22 cellular contexts compared by ENCODE assay signal in the genomic region with DNA sequence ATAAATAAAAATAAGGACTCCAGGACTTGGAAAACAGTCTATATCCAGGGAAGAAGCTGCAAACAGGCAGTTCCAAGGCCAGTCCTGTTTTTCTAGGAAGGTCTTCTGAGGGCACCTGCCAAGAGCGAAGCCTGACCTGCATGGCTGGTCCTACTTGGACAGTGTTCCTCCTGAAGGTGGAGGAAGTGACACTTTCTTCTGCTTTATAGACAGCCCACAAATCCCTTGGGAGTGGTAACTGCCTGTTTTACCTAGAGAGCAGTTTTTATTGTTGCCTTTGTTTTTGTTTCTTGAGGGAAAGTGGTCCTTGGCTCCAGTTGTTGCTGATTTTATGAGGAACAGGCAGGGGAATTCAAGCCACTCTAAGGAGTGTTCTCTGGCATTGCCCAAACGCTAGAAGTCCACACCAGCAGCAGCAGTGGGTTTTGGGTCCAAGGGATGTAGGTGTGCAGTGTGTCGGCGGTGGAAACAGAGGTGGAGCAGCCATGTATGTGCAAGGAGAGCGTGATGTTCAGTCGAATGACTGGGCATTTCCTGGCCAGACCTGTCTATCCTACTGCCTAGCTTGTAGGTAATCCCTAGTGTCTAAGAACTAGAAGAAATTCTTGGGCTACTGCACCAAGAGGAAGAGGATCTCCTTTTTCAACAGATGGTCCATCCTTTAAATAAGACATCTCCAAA. TPM values are rescaled to one million over a fixed set of nuclear protein-coding genes. Genes with fewer than 3 reads are reported as not detected.
DNase-seq lines count a peak whose midpoint lies in the region; ATAC-seq and TF ChIP-seq lines count a peak whose summit lies in the region.
"Had no signal": no experiment of that assay in that cellular context is flagged by ENCODE, and none has a peak within 500 bp of the region (broad histone marks: within the 10 kb centered on the region; RNA-seq: fewer than 3 reads in every experiment).

No MANE protein-coding gene starts in this region.

- no peak overlapping the region for H3K4me3 Mint-ChIP-seq in endothelial cell (ENCODE audit: unreplicated experiment)
- H3K4me3 Mint-ChIP-seq: activated CD4-positive, alpha-beta memory T cell treated with anti-CD3 and anti-CD28 coated beads, Interleukin-2, amount 10 ng/mL, durations not matched to agents 7 days and 5 days; activated naive CD8-positive, alpha-beta T cell treated with anti-CD3 and anti-CD28 coated beads, Interleukin-2, amount 10 ng/mL, durations not matched to agents 7 days and 5 days; CD4-positive, alpha-beta T cell; mesothelial cell of epicardium; type B pancreatic cell had no signal

- peaks cover 12% of the 10 kb centered on the region for H3K27me3 Mint-ChIP-seq in endothelial cell (ENCODE audit: unreplicated experiment)
- H3K27me3 Mint-ChIP-seq: activated CD4-positive, alpha-beta memory T cell treated with anti-CD3 and anti-CD28 coated beads, Interleukin-2, amount 10 ng/mL, durations not matched to agents 7 days and 5 days; activated naive CD8-positive, alpha-beta T cell treated with anti-CD3 and anti-CD28 coated beads, Interleukin-2, amount 10 ng/mL, durations not matched to agents 7 days and 5 days; CD4-positive, alpha-beta T cell; type B pancreatic cell had no signal

- no peak for ATAC-seq in activated naive CD4-positive, alpha-beta T cell treated with anti-CD3 and anti-CD28 coated beads, Interleukin-2, amount 50 U/mL, for 72 hours
- ATAC-seq in HG02938 (IDR thresholded peaks at IDR 0.05; ENCODE audit: unreplicated experiment): no peak
- ATAC-seq in HG02885 (IDR thresholded peaks at IDR 0.05; ENCODE audit: poor library complexity, unreplicated experiment): no peak
- ATAC-seq: gastrocnemius medialis; left cardiac atrium; stimulated activated naive CD8-positive, alpha-beta T cell treated with anti-CD3 and anti-CD28 coated beads, Interleukin-15, Interleukin-2, amounts not matched to agents 100 U/mL and 50 U/mL, for 24 hours had no signal

- peak overlapping the region; percentile 10 to 68 for H3K27ac Mint-ChIP-seq in activated naive CD4-positive, alpha-beta T cell treated with anti-CD3 and anti-CD28 coated beads, Interleukin-2, amount 50 U/mL, for 72 hours
- peak overlapping the region; percentile 67 for H3K27ac Mint-ChIP-seq in endothelial cell (ENCODE audit: unreplicated experiment)
- H3K27ac Mint-ChIP-seq: activated CD4-positive, alpha-beta memory T cell treated with anti-CD3 and anti-CD28 coated beads, Interleukin-2, amount 10 ng/mL, durations not matched to agents 7 days and 5 days; activated naive CD8-positive, alpha-beta T cell treated with anti-CD3 and anti-CD28 coated beads, Interleukin-2, amount 10 ng/mL, durations not matched to agents 7 days and 5 days; CD4-positive, alpha-beta T cell; mesothelial cell of epicardium; type B pancreatic cell had no signal

- no peak overlapping the region for H3K9ac ChIP-seq in Karpas-422 (ENCODE audit: low read length)

- no peaks in the 10 kb centered on the region for H3K36me3 ChIP-seq in Karpas-422 (ENCODE audit: insufficient read depth, low read length)
- H3K36me3 ChIP-seq in thyroid gland: no peaks in the 10 kb centered on the region
- H3K36me3 ChIP-seq: gastrocnemius medialis, neutrophil had no signal

- peaks cover 61% of the 10 kb centered on the region for H3K4me1 Mint-ChIP-seq in endothelial cell (ENCODE audit: unreplicated experiment)

- no peaks in the 10 kb centered on the region for H3K9me3 ChIP-seq in Karpas-422 (ENCODE audit: low read length)
- H3K9me3 ChIP-seq in thyroid gland: no peaks in the 10 kb centered on the region
- H3K9me3 ChIP-seq: gastrocnemius medialis, neutrophil had no signal

- H3K4me1 ChIP-seq in Karpas-422 (ENCODE audit: low read length) (peaks cover 6% of the 10 kb centered on the region), thyroid gland (peaks cover 15 to 22% of the 10 kb centered on the region in 2 donors)

- H3K36me3 Mint-ChIP-seq in activated naive CD4-positive, alpha-beta T cell treated with anti-CD3 and anti-CD28 coated beads, Interleukin-2, amount 50 U/mL, for 72 hours: peaks cover 4 to 42% of the 10 kb centered on the region in 2 donors
- peaks cover 30% of the 10 kb centered on the region for H3K36me3 Mint-ChIP-seq in endothelial cell (ENCODE audit: low read depth, unreplicated experiment)

- H4K20me1 ChIP-seq in Karpas-422 (ENCODE audit: insufficient read depth, low read depth, low read length): peaks cover 3% of the 10 kb centered on the region; the same call in 1 of the 2 replicates

- no peak for DNase-seq in activated naive CD4-positive, alpha-beta T cell treated with anti-CD3 and anti-CD28 coated beads, Interleukin-2, amount 50 U/mL, for 72 hours (ENCODE audit: low spot score in 2 of 2)
- no peak for DNase-seq in activated naive CD4-positive, alpha-beta T cell treated with anti-CD3 and anti-CD28 coated beads, Interleukin-2, amount 50 U/mL, for 16 hours
- DNase-seq in Karpas-422 (peak; percentile 68), endothelial cell (ENCODE audit: low spot score) (no peak), thyroid gland (peak in 1 of 2 donors; percentile 65), OCI-M2 (lab: John Stamatoyannopoulos, UW; ENCODE audit: unreplicated experiment) (no peak)
- DNase-seq: ACHN; activated CD4-positive, alpha-beta memory T cell treated with anti-CD3 and anti-CD28 coated beads, Interleukin-2, amount 10 ng/mL, durations not matched to agents 7 days and 5 days; activated naive CD8-positive, alpha-beta T cell treated with anti-CD3 and anti-CD28 coated beads, Interleukin-2, amount 10 ng/mL, durations not matched to agents 7 days and 5 days; CD4-positive, alpha-beta T cell; gastrocnemius medialis; HCEC 1CT; left cardiac atrium; NCI-H146; NCI-H2227 treated with DMSO at 0.1 percent for 48 hours; stimulated activated naive CD8-positive, alpha-beta T cell treated with anti-CD3 and anti-CD28 coated beads, Interleukin-15, Interleukin-2, amounts not matched to agents 100 U/mL and 50 U/mL, for 24 hours had no signal

- H3K4me2 ChIP-seq in Karpas-422 (ENCODE audit: low read depth, low read length, poor library complexity, severe bottlenecking): no peak overlapping the region

- H3K9me2 ChIP-seq in Karpas-422 (replicated peaks; ENCODE audit: insufficient read depth, low read length): no peaks in the 10 kb centered on the region

- no peak overlapping the region for H2AFZ ChIP-seq in Karpas-422 (ENCODE audit: low read length)

- H3K27me3 ChIP-seq in Karpas-422 (ENCODE audit: low read length): no peaks in the 10 kb centered on the region
- no peaks in the 10 kb centered on the region for H3K27me3 ChIP-seq in thyroid gland
- H3K27me3 ChIP-seq: gastrocnemius medialis, neutrophil had no signal

- H3K4me3 ChIP-seq in Karpas-422 (ENCODE audit: low read length) (no peak overlapping the region), thyroid gland (replicated peaks in 1 of 3) (no peak overlapping the region)
- H3K4me3 ChIP-seq: gastrocnemius medialis had no signal

- TF ChIP-seq CTCF in endothelial cell (IDR thresholded peaks at IDR 0.05; ENCODE audit: unreplicated experiment) (no peak), thyroid gland (IDR thresholded peaks at IDR 0.05) (no peak)

- H3K79me2 ChIP-seq in Karpas-422 (ENCODE audit: low read length): no peaks in the 10 kb centered on the region

- H3K9me3 Mint-ChIP-seq in activated naive CD4-positive, alpha-beta T cell treated with anti-CD3 and anti-CD28 coated beads, Interleukin-2, amount 50 U/mL, for 72 hours: peaks cover 0 to 16% of the 10 kb centered on the region in 2 donors
- no peaks in the 10 kb centered on the region for H3K9me3 Mint-ChIP-seq in endothelial cell (ENCODE audit: unreplicated experiment)
- H3K9me3 Mint-ChIP-seq: CD4-positive, alpha-beta T cell; type B pancreatic cell had no signal

- 61 to 75% methylated on average over 6 of the region's 6 CpGs for WGBS in thyroid gland, 2 donors

- intact Hi-C loops in thyroid gland (cut with DNase I): no loop called here

- H3K27ac ChIP-seq in Karpas-422 (ENCODE audit: low read length) (no peak overlapping the region), thyroid gland (peak overlapping the region in 2 of 3 donors; percentile 2 to 48)
- H3K27ac ChIP-seq: neutrophil had no signal

- no peak for TF ChIP-seq POLR2A in thyroid gland (IDR thresholded peaks at IDR 0.05)

RNA-seq across cellular contexts. Expression of a gene that starts 35.3 kb away (rescaled TPM):
- under 1 TPM; 0.64 to 0.82 TPM for total RNA-seq in activated naive CD4-positive, alpha-beta T cell treated with anti-CD3 and anti-CD28 coated beads, Interleukin-2, amount 50 U/mL, for 72 hours
- 0.79 TPM in 1 of 2 replicates, not detected in the other for total RNA-seq in Karpas-422 (2014; rRNA removed; shearing (Covaris generic); ENCODE audit: low replicate concordance)
- total RNA-seq in endothelial cell (ENCODE audit: unreplicated experiment): 0.36 TPM
- 10 to 100 TPM; 10.2 to 41.3 (median 26.3) TPM for total RNA-seq in thyroid gland
- total RNA-seq: activated naive CD8-positive, alpha-beta T cell treated with anti-CD3 and anti-CD28 coated beads, Interleukin-2, amount 10 ng/mL, durations not matched to agents 7 days and 5 days; CD4-positive, alpha-beta T cell; HT1080 had no signal
